2 cellular contexts compared by ENCODE assay signal in the genomic region with DNA sequence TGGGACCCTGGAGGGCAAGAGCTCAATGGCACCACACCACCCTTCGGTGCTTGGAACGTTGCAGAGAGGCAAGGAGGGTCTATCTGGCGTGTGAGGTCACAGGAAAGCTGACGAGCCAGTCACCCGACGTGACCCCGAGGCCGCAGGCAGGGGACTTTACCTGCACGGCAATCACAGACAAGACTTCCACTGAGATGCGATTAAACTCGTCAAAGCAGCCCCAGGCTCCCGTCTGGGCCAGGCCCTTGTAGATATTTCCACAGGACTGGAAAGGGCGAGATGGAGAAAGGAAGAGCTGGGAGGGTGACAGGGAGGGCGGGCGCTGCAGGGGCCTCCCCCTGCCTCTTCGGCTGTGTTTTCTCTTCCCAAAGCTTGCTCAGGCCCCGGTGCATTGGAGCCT.
TF ChIP-seq lines count a peak whose summit lies in the region.

No MANE protein-coding gene starts in this region.

TF ChIP-seq in H1, 55 proteins besides CTCF, POLR2A, EP300 and RAD21:
- TF ChIP-seq JUN (IDR thresholded peaks at IDR 0.05; ENCODE audit: low read depth, low read length) (no peak), KDM5A (IDR thresholded peaks at IDR 0.05; ENCODE audit: low read length) (no peak), EGR1 (IDR thresholded peaks at IDR 0.05; ENCODE audit: borderline replicate concordance, low read depth, low read length) (no peak), JUND (IDR thresholded peaks at IDR 0.05; ENCODE audit: low read length) (no peak), TCF12 (IDR thresholded peaks at IDR 0.05; ENCODE audit: low read depth, low read length) (no peak), BCL11A (IDR thresholded peaks at IDR 0.05; ENCODE audit: low read depth in 2 of 2, low read length in 2 of 2) (no peak), SP4 (IDR thresholded peaks at IDR 0.05; ENCODE audit: low read length) (no peak), SIN3A (conservative IDR thresholded peaks at IDR 0.05 in 1 of 2, IDR thresholded peaks at IDR 0.05 in 1 of 2; ENCODE audit: low read depth in 1 of 2, low read length in 2 of 2) (no peak), TAF1 (IDR thresholded peaks at IDR 0.05; ENCODE audit: low read depth, low read length) (no peak), HDAC2 (IDR thresholded peaks at IDR 0.05; ENCODE audit: borderline replicate concordance in 1 of 2, low read depth in 2 of 2, low read length in 2 of 2) (no peak), KDM4A (IDR thresholded peaks at IDR 0.05; ENCODE audit: low read depth, low read length, severe bottlenecking) (no peak), BACH1 (IDR thresholded peaks at IDR 0.05; ENCODE audit: low read length) (no peak), TAF7 (optimal IDR thresholded peaks at IDR 0.05; ENCODE audit: borderline replicate concordance, low read depth, low read length) (no peak)
- TF ChIP-seq, protein P1, sequence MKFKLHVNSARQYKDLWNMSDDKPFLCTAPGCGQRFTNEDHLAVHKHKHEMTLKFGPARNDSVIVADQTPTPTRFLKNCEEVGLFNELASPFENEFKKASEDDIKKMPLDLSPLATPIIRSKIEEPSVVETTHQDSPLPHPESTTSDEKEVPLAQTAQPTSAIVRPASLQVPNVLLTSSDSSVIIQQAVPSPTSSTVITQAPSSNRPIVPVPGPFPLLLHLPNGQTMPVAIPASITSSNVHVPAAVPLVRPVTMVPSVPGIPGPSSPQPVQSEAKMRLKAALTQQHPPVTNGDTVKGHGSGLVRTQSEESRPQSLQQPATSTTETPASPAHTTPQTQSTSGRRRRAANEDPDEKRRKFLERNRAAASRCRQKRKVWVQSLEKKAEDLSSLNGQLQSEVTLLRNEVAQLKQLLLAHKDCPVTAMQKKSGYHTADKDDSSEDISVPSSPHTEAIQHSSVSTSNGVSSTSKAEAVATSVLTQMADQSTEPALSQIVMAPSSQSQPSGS (IDR thresholded peaks at IDR 0.05; ENCODE audit: low read length): no peak

TF ChIP-seq in GM12891, 5 proteins besides CTCF, POLR2A, EP300 and RAD21:
- TF ChIP-seq TAF1 (IDR thresholded peaks at IDR 0.05; ENCODE audit: low read depth, low read length) (no peak), SPI1 (IDR thresholded peaks at IDR 0.05; ENCODE audit: low read depth, low read length) (no peak), POU2F2 (IDR thresholded peaks at IDR 0.05; ENCODE audit: low read depth, low read length) (no peak), POLR2AphosphoS5 (IDR thresholded peaks at IDR 0.05; ENCODE audit: low read depth, low read length) (no peak), PAX5 (IDR thresholded peaks at IDR 0.05; ENCODE audit: insufficient read depth, low read length, severe bottlenecking) (no peak)
